In genomic region chr13:80084086-80084676, GRCh38 we compare ENCODE assay signal across 1 cellular context.
TF ChIP-seq lines count a peak whose summit lies in the region.

No MANE protein-coding gene starts in this region.

TF ChIP-seq in GM23338, 12 proteins besides CTCF, POLR2A, EP300 and RAD21 (continued from another document):
- no peak for TF ChIP-seq ZNF462 (CRISPR knock-in tag; IDR thresholded peaks at IDR 0.05)
